2 cellular contexts compared by ENCODE assay signal in genomic region chr12:123152823-123153222, GRCh38.
TF ChIP-seq lines count a peak whose summit lies in the region.

No MANE protein-coding gene starts in this region.

TF ChIP-seq in HEK293, 187 proteins besides CTCF, POLR2A, EP300 and RAD21:
- 0 out of 2 replicates have a peak, but pooled peaks have one; percentile 23 for TF ChIP-seq EGR2 (tag by site-specific recombination; IDR thresholded peaks at IDR 0.05; ENCODE audit: low read depth)
- peak; percentile 49 for TF ChIP-seq ZFHX2 (tag by site-specific recombination; conservative IDR thresholded peaks at IDR 0.05)
- peak; percentile 33; the same call in 1 of the 2 replicates for TF ChIP-seq SP2 (tag by site-specific recombination; IDR thresholded peaks at IDR 0.05)
- no peak for TF ChIP-seq ZFP69B (tag by site-specific recombination; IDR thresholded peaks at IDR 0.05)
- TF ChIP-seq, protein P1, sequence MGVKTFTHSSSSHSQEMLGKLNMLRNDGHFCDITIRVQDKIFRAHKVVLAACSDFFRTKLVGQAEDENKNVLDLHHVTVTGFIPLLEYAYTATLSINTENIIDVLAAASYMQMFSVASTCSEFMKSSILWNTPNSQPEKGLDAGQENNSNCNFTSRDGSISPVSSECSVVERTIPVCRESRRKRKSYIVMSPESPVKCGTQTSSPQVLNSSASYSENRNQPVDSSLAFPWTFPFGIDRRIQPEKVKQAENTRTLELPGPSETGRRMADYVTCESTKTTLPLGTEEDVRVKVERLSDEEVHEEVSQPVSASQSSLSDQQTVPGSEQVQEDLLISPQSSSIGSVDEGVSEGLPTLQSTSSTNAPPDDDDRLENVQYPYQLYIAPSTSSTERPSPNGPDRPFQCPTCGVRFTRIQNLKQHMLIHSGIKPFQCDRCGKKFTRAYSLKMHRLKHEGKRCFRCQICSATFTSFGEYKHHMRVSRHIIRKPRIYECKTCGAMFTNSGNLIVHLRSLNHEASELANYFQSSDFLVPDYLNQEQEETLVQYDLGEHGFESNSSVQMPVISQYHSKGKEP (tag by site-specific recombination; IDR thresholded peaks at IDR 0.05): no peak
- no peak for TF ChIP-seq ZSCAN30 (tag by site-specific recombination; IDR thresholded peaks at IDR 0.05)

TF ChIP-seq in K562, 482 proteins besides CTCF, POLR2A, EP300 and RAD21:
- TF ChIP-seq ATF1 (CRISPR knock-in tag; IDR thresholded peaks at IDR 0.05): no peak
- no peak for TF ChIP-seq ATF1 (tag; IDR thresholded peaks at IDR 0.05)
- peak; percentile 80 for TF ChIP-seq L3MBTL2 (IDR thresholded peaks at IDR 0.05)
- TF ChIP-seq, protein P2, sequence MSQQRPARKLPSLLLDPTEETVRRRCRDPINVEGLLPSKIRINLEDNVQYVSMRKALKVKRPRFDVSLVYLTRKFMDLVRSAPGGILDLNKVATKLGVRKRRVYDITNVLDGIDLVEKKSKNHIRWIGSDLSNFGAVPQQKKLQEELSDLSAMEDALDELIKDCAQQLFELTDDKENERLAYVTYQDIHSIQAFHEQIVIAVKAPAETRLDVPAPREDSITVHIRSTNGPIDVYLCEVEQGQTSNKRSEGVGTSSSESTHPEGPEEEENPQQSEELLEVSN (IDR thresholded peaks at IDR 0.05; ENCODE audit: borderline replicate concordance in 1 of 2, extremely low read depth in 1 of 2, insufficient read depth in 1 of 2, insufficient read length in 1 of 2, low read depth in 1 of 2, low read length in 1 of 2, poor library complexity in 1 of 2, severe bottlenecking in 1 of 2): peak in 1 of 2 experiments; percentile 25
